8 cellular contexts compared by ENCODE assay signal in the genomic region with DNA sequence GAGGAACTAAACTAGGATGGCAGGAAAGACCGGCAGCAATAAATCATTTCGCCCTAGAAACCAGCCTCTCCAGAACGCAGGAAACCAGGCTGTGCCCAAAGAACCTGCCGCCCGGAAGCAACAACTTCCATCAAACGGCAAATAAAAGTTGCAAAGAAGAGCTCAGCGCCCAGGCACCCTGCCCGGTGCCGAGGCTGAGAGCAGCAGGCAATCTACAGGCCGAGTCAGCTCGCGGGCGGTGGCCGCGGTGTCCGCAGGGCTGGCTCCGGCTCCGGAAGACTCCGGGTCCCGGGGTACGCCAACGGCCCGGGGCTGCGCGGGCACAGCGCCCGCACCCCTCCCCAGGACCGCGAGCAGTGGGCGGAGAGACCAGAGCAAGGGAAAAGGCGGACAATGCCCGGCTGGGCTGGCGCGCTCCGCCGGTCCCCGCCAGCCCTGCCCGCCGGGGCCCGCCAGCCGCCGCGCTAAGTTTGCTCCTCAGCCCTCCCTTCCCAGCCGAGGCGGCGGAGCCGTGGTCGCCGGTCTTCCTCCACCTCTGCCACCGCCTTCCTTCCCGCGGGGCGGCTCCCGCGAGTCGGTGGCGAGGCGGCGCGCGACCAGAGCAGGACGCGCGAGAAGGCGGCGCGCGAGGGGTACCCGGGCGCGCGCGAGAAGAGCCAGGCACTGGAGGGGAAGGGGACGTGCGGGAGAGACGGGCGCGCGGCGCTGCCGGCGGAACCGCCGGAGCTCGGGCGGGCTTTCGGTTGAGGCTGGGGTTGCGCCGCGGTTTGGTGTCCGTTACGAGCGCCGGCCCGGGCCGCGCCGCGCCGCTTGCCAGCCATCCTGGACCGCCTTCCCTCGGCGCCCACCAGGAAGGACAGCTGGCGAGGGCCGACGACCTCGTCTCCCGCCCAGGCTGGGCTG. TPM values are rescaled to one million over a fixed set of nuclear protein-coding genes. Genes with fewer than 3 reads are reported as not detected.
DNase-seq lines count a peak whose midpoint lies in the region; ATAC-seq lines count a peak whose summit lies in the region.

No MANE protein-coding gene starts in this region.

- H3K27ac ChIP-seq in muscle layer of colon (ENCODE audit: low read depth, low read length) = peak overlapping the region; percentile 92

- H3K4me3 ChIP-seq in muscle layer of colon (ENCODE audit: low read depth in 1 of 2, low read length in 2 of 2) = peak overlapping the region; percentile 79 to 89

- H3K4me3 Mint-ChIP-seq in activated T-cell treated with anti-CD3 and anti-CD28 coated beads, Interleukin-2, amount 50 U/mL, for 24 hours = peak overlapping the region; percentile 96

- H3K27me3 Mint-ChIP-seq in activated T-cell treated with anti-CD3 and anti-CD28 coated beads, Interleukin-2, amount 50 U/mL, for 24 hours = no peaks in the 10 kb centered on the region

- no peaks in the 10 kb centered on the region for H3K27me3 ChIP-seq in muscle layer of colon (ENCODE audit: control insufficient read depth in 1 of 2, insufficient read depth in 2 of 2, low read length in 2 of 2)

- H3K9me3 Mint-ChIP-seq in activated T-cell treated with anti-CD3 and anti-CD28 coated beads, Interleukin-2, amount 50 U/mL, for 24 hours = no peaks in the 10 kb centered on the region

- peak; percentile 68 for DNase-seq in AG08396 (ENCODE audit: low spot score)
- peak; percentile 37 to 56 for DNase-seq in NOMO-1 (lab: John Stamatoyannopoulos, UW; ENCODE audit: unreplicated experiment in 2 of 2)
- peak; percentile 78 for DNase-seq in activated T-cell treated with anti-CD3 and anti-CD28 coated beads, Interleukin-2, amount 50 U/mL, for 24 hours
- DNase-seq in stimulated activated CD8-positive, alpha-beta memory T cell treated with anti-CD3 and anti-CD28 coated beads, Interleukin-7, amount 100 ng/mL, for 24 hours (ENCODE audit: low read depth) = peak; percentile 32

- no peaks in the 10 kb centered on the region for H3K36me3 ChIP-seq in muscle layer of colon (ENCODE audit: insufficient read depth, low read length)

- H3K27ac Mint-ChIP-seq in activated T-cell treated with anti-CD3 and anti-CD28 coated beads, Interleukin-2, amount 50 U/mL, for 24 hours = peak overlapping the region; percentile 98

- H3K4me1 Mint-ChIP-seq in activated T-cell treated with anti-CD3 and anti-CD28 coated beads, Interleukin-2, amount 50 U/mL, for 24 hours (ENCODE audit: low read depth) = peaks cover 49% of the 10 kb centered on the region

- H3K9ac ChIP-seq in muscle layer of colon (ENCODE audit: low read length) = peak overlapping the region; percentile 85

- peaks cover 17% of the 10 kb centered on the region for H3K36me3 Mint-ChIP-seq in activated T-cell treated with anti-CD3 and anti-CD28 coated beads, Interleukin-2, amount 50 U/mL, for 24 hours (ENCODE audit: low read depth)

- peak; percentile 35 for ATAC-seq in GM18517 (IDR thresholded peaks at IDR 0.05; ENCODE audit: unreplicated experiment)
- peak; percentile 48 for ATAC-seq in HG03025 (IDR thresholded peaks at IDR 0.05; ENCODE audit: low FRiP score, unreplicated experiment)
- ATAC-seq in esophagus mucosa = peak; percentile 62

- H3K4me1 ChIP-seq in muscle layer of colon (ENCODE audit: insufficient read depth, low read length) = peaks cover 34% of the 10 kb centered on the region

- no peaks in the 10 kb centered on the region for H3K9me3 ChIP-seq in muscle layer of colon (ENCODE audit: low read length)

RNA-seq across cellular contexts. Expression of gene FRYL, which starts 0.7 kb away (rescaled TPM):
- total RNA-seq in esophagus mucosa = 31.8 TPM

RNA-seq across cellular contexts. Expression of gene OCIAD1, which starts 51.5 kb away (rescaled TPM):
- 93.1 TPM for total RNA-seq in esophagus mucosa

Comparison
In these comparisons a context has a peak if more than half of its experiments do, and no peak if none do; other contexts are left out.
1. Peak in every context shown above with its lines: DNase-seq, ATAC-seq, H3K4me3 ChIP-seq and H3K27ac ChIP-seq.